In the genomic region with DNA sequence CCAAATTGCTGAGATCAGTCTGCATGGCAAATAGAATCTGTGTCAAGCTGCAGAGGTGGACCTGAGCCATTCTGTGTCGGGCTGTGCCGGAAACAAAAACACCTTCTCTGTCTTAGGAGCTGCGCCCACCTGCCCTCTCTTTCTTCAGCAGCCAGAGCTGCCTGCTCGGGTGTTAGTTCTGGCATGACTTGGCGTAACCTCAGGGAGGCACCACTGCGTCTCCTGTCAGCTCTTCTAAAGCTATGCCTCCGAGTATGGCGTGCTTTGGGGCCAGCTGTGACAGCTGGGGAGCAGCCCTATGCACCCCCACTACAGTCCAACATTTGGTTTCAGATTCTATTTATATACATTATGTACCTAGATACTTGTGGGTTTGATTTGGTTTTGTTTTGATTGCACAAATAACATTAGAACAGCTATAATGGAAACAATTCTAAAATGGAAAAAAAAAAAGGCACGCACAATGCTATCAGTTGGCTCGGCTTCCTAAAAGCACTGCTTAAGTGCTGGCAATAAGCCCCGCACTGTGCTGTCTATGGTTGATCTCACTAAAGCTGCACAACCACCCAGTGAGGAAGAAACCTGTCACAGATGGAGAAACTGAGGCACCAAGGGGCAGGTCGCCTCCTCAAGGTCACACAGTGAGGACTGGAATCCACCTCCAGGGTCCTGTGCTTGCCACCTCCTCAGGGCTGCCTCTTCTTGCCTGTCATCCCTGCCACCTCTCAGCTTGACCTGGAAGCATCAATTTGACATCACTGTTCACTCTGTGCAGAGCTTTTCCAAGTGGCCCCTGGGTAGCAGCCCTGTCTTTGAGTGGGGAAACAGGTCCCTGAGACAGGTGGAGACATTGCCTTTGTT, we compare ENCODE assay signal across 10 cellular contexts. TPM values are rescaled to one million over a fixed set of nuclear protein-coding genes. Genes with fewer than 3 reads are reported as not detected.
DNase-seq lines count a peak whose midpoint lies in the region; ATAC-seq and TF ChIP-seq lines count a peak whose summit lies in the region.
"Had no signal": no experiment of that assay in that cellular context is flagged by ENCODE, and none has a peak within 500 bp of the region (broad histone marks: within the 10 kb centered on the region; RNA-seq: fewer than 3 reads in every experiment).

No MANE protein-coding gene starts in this region.

- H3K9me3 ChIP-seq in RWPE2 (ENCODE audit: severe bottlenecking): no peaks in the 10 kb centered on the region

- H3K4me1 ChIP-seq in RWPE2 (ENCODE audit: insufficient read depth, poor library complexity, severe bottlenecking): peaks cover 11% of the 10 kb centered on the region
- H3K4me1 ChIP-seq: parathyroid adenoma had no signal

- H3K36me3 Mint-ChIP-seq in chondrocyte (ENCODE audit: low read depth): no peaks in the 10 kb centered on the region
- no peaks in the 10 kb centered on the region for H3K36me3 Mint-ChIP-seq in natural killer cell treated with Interleukin-12 subunit alpha and Interleukin-12 subunit beta and Interleukin-15 and Interleukin-18, amount 100 ng/mL, for 72 hours

- H3K4me1 Mint-ChIP-seq in chondrocyte (ENCODE audit: low read depth): peaks cover 6% of the 10 kb centered on the region
- peaks cover 54 to 65% of the 10 kb centered on the region in 2 donors for H3K4me1 Mint-ChIP-seq in natural killer cell treated with Interleukin-12 subunit alpha and Interleukin-12 subunit beta and Interleukin-15 and Interleukin-18, amount 100 ng/mL, for 72 hours (ENCODE audit: low read depth in 2 of 2)

- no peak overlapping the region for H3K27ac Mint-ChIP-seq in chondrocyte (ENCODE audit: unreplicated experiment)
- peak overlapping the region; percentile 82 to 93 for H3K27ac Mint-ChIP-seq in natural killer cell treated with Interleukin-12 subunit alpha and Interleukin-12 subunit beta and Interleukin-15 and Interleukin-18, amount 100 ng/mL, for 72 hours

- no peaks in the 10 kb centered on the region for H3K9me3 Mint-ChIP-seq in chondrocyte (ENCODE audit: low read depth)
- H3K9me3 Mint-ChIP-seq in natural killer cell treated with Interleukin-12 subunit alpha and Interleukin-12 subunit beta and Interleukin-15 and Interleukin-18, amount 100 ng/mL, for 72 hours: no peaks in the 10 kb centered on the region

- H3K36me3 ChIP-seq in RWPE2 (ENCODE audit: low read depth): no peaks in the 10 kb centered on the region

- no peaks in the 10 kb centered on the region for H3K27me3 Mint-ChIP-seq in chondrocyte (ENCODE audit: low read depth)
- no peaks in the 10 kb centered on the region for H3K27me3 Mint-ChIP-seq in natural killer cell treated with Interleukin-12 subunit alpha and Interleukin-12 subunit beta and Interleukin-15 and Interleukin-18, amount 100 ng/mL, for 72 hours

- no peak overlapping the region for H3K4me3 ChIP-seq in RWPE2 (ENCODE audit: severe bottlenecking)

- DNase-seq in NCI-H2171 treated with DMSO at 0.1 percent for 48 hours (lab: John Stamatoyannopoulos, UW): peak; percentile 53
- DNase-seq in NCI-H2171 (lab: John Stamatoyannopoulos, UW): no peak
- peak; percentile 25 for DNase-seq in RWPE2 (ENCODE audit: low spot score)
- DNase-seq in chondrocyte (ENCODE audit: low spot score): peak; percentile 51
- peak; percentile 85 for DNase-seq in natural killer cell treated with Interleukin-12 subunit alpha and Interleukin-12 subunit beta and Interleukin-15 and Interleukin-18, amount 100 ng/mL, for 72 hours (ENCODE audit: low spot score)
- no peak for DNase-seq in SIG-M5 treated with dmso at 0.1 percent for 504 hours (lab: John Stamatoyannopoulos, UW; ENCODE audit: unreplicated experiment)
- DNase-seq in AG08395 (ENCODE audit: low spot score): no peak

- TF ChIP-seq CTCF in RWPE2 (IDR thresholded peaks at IDR 0.05; ENCODE audit: poor library complexity, severe bottlenecking): no peak
- TF ChIP-seq CTCF in chondrocyte (IDR thresholded peaks at IDR 0.05): no peak

- peak; percentile 92 for ATAC-seq in HG02885 (IDR thresholded peaks at IDR 0.05; ENCODE audit: poor library complexity, unreplicated experiment)
- ATAC-seq in RWPE2 (ENCODE audit: low read depth): no peak
- peak; percentile 98 for ATAC-seq in natural killer cell treated with Interleukin-12 subunit alpha and Interleukin-12 subunit beta and Interleukin-15 and Interleukin-18, amount 100 ng/mL, for 72 hours

- H3K4me3 Mint-ChIP-seq in chondrocyte (ENCODE audit: unreplicated experiment): no peak overlapping the region
- H3K4me3 Mint-ChIP-seq in natural killer cell treated with Interleukin-12 subunit alpha and Interleukin-12 subunit beta and Interleukin-15 and Interleukin-18, amount 100 ng/mL, for 72 hours: peak overlapping the region; percentile 80

- H3K27me3 ChIP-seq in RWPE2 (ENCODE audit: insufficient read depth, poor library complexity, severe bottlenecking): no peaks in the 10 kb centered on the region

- H3K27ac ChIP-seq in RWPE2 (ENCODE audit: poor library complexity, severe bottlenecking): no peak overlapping the region
- H3K27ac ChIP-seq: parathyroid adenoma had no signal

RNA-seq across cellular contexts. Expression of a gene that starts 18.7 kb away (rescaled TPM):
- 16.8 to 57.8 TPM (median 56.3 TPM) in 3 replicates for total RNA-seq in chondrocyte
- 10 to 100 TPM in 1 of 2 donors, 1 to 10 TPM in 1; 4.8 to 13.7 TPM for total RNA-seq in natural killer cell treated with Interleukin-12 subunit alpha and Interleukin-12 subunit beta and Interleukin-15 and Interleukin-18, amount 100 ng/mL, for 72 hours

RNA-seq across cellular contexts. Expression of a gene that starts 58.3 kb away (rescaled TPM):
- total RNA-seq in chondrocyte: not detected in 3 replicates
- 10 to 100 TPM; 25.4 to 28.9 TPM for total RNA-seq in natural killer cell treated with Interleukin-12 subunit alpha and Interleukin-12 subunit beta and Interleukin-15 and Interleukin-18, amount 100 ng/mL, for 72 hours
- total RNA-seq: activated CD8-positive, alpha-beta memory T cell treated with anti-CD3 and anti-CD28 coated beads for 36 hours had no signal

Comparison
In these comparisons a context has a peak if more than half of its experiments do, and no peak if none do; other contexts are left out.
1. DNase-seq: peak in NCI-H2171 treated with DMSO at 0.1 percent for 48 hours (single experiment), RWPE2 (single experiment), chondrocyte (single experiment) and natural killer cell treated with Interleukin-12 subunit alpha and Interleukin-12 subunit beta and Interleukin-15 and Interleukin-18, amount 100 ng/mL, for 72 hours (single experiment); none in NCI-H2171 (single experiment), SIG-M5 treated with dmso at 0.1 percent for 504 hours (single experiment) and AG08395 (single experiment).
2. RNA of a gene that starts 58.3 kb away (total RNA-seq): 25.4 to 28.9 TPM in natural killer cell treated with Interleukin-12 subunit alpha and Interleukin-12 subunit beta and Interleukin-15 and Interleukin-18, amount 100 ng/mL, for 72 hours; not detected in chondrocyte; every median in the first group is over 10 times any median in the second.